In genomic region chr10:117541405-117541908, GRCh38 we compare ENCODE assay signal across 11 cellular contexts. TPM values are rescaled to one million over a fixed set of nuclear protein-coding genes. Genes with fewer than 3 reads are reported as not detected.
DNase-seq lines count a peak whose midpoint lies in the region; ATAC-seq and TF ChIP-seq lines count a peak whose summit lies in the region.
"Had no signal": no experiment of that assay in that cellular context is flagged by ENCODE, and none has a peak within 500 bp of the region (broad histone marks: within the 10 kb centered on the region; RNA-seq: fewer than 3 reads in every experiment).

No MANE protein-coding gene starts in this region.

- peaks cover 45% of the 10 kb centered on the region for H3K4me1 ChIP-seq in left ventricle myocardium inferior

- intact Hi-C loops in left ventricle myocardium inferior (cut with micrococcal nuclease): no loop called here

- ATAC-seq in GM21717 (IDR thresholded peaks at IDR 0.05; ENCODE audit: unreplicated experiment): no peak

- no peaks in the 10 kb centered on the region for H3K36me3 ChIP-seq in left ventricle myocardium inferior

- peak overlapping the region; percentile 58 for H3K4me3 ChIP-seq in left ventricle myocardium inferior
- peak overlapping the region; percentile 60 for H3K4me3 ChIP-seq in skeletal muscle cell (ENCODE audit: low read depth, low read length)

- peak; percentile 39 to 54 for DNase-seq in NCI-H524 (lab: John Stamatoyannopoulos, UW)
- DNase-seq in NCI-H524 treated with DMSO at 0.1 percent for 48 hours (lab: John Stamatoyannopoulos, UW): no peak
- peak; percentile 69 for DNase-seq in T1000 (lab: John Stamatoyannopoulos, UW)
- DNase-seq in left ventricle myocardium inferior: no peak
- peak; percentile 73 for DNase-seq in skeletal muscle cell (ENCODE audit: low read depth)
- no peak for DNase-seq in KBM-7
- DNase-seq in midbrain (lab: John Stamatoyannopoulos, UW): no peak
- DNase-seq: NCI-H510A; stimulated activated naive CD4-positive, alpha-beta T cell had no signal

- TF ChIP-seq CTCF in left ventricle myocardium inferior (IDR thresholded peaks at IDR 0.05; ENCODE audit: borderline replicate concordance): no peak

- H3K27ac ChIP-seq in left ventricle myocardium inferior (replicated peaks): no peak overlapping the region

- in situ Hi-C loops in KBM-7 (cut with MboI; ENCODE audit: low pct_unique_long_range_greater_than_20kb, low sequenced_read_pairs): loop anchor here (25.0 kb wide), 1 partner anchor 696 kb away; no protein-coding TSS in a partner anchor

- H3K27me3 ChIP-seq in left ventricle myocardium inferior (ENCODE audit: low read depth): peaks cover 100% of the 10 kb centered on the region

- no peaks in the 10 kb centered on the region for H3K9me3 ChIP-seq in left ventricle myocardium inferior (replicated peaks)

RNA-seq across cellular contexts. Expression of gene EMX2, which starts 1.1 kb away (rescaled TPM):
- total RNA-seq in left ventricle myocardium inferior: 0.25 TPM
- total RNA-seq: dermis microvascular lymphatic vessel endothelial cell had no signal

Comparison
In these comparisons a context has a peak if more than half of its experiments do, and no peak if none do; other contexts are left out.
1. DNase-seq: peak in NCI-H524 (2 of 2), T1000 (single experiment) and skeletal muscle cell (single experiment); none in NCI-H524 treated with DMSO at 0.1 percent for 48 hours (single experiment), left ventricle myocardium inferior (single experiment), KBM-7 (single experiment) and midbrain (single experiment).